In genomic region chr1:204828352-204828850, GRCh38 we compare ENCODE assay signal across 9 cellular contexts. TPM values are rescaled to one million over a fixed set of nuclear protein-coding genes. Genes with fewer than 3 reads are reported as not detected.
DNase-seq lines count a peak whose midpoint lies in the region; ATAC-seq, FAIRE-seq and TF ChIP-seq lines count a peak whose summit lies in the region.
"Had no signal": no experiment of that assay in that cellular context is flagged by ENCODE, and none has a peak within 500 bp of the region (broad histone marks: within the 10 kb centered on the region; RNA-seq: fewer than 3 reads in every experiment).

No MANE protein-coding gene starts in this region.

- H3K36me3 Mint-ChIP-seq in stimulated activated naive B cell treated with anti-CD40 and anti-IgM and Interleukin-4, amounts not matched to agents 10 μg/mL and 1 μg/mL and 100 μg/mL, for 72 hours, result no peaks in the 10 kb centered on the region
- H3K36me3 Mint-ChIP-seq: IgD-negative memory B cell had no signal

- H3K36me3 ChIP-seq in mucosa of descending colon (ENCODE audit: low read depth), result no peaks in the 10 kb centered on the region

- peak; percentile 79 for ATAC-seq in esophagus mucosa
- ATAC-seq in mucosa of descending colon, result peak; percentile 97
- peak; percentile 89 for ATAC-seq in stimulated activated naive B cell treated with anti-CD40 and anti-IgM and Interleukin-4, amounts not matched to agents 10 μg/mL and 1 μg/mL and 100 μg/mL, for 72 hours (replicated peaks)
- no peak for ATAC-seq in GM18511 (IDR thresholded peaks at IDR 0.05; ENCODE audit: unreplicated experiment)
- no peak for ATAC-seq in GM21526 (IDR thresholded peaks at IDR 0.05; ENCODE audit: low FRiP score, unreplicated experiment)

- H3K9me3 Mint-ChIP-seq in stimulated activated naive B cell treated with anti-CD40 and anti-IgM and Interleukin-4, amounts not matched to agents 10 μg/mL and 1 μg/mL and 100 μg/mL, for 72 hours, result no peaks in the 10 kb centered on the region
- H3K9me3 Mint-ChIP-seq: IgD-negative memory B cell had no signal

- DNase-seq in D721Med (ENCODE audit: insufficient read length, low spot score) (peak; percentile 98), NCI-H1092 treated with DMSO at 0.1 percent for 48 hours (lab: John Stamatoyannopoulos, UW) (peak; percentile 88), mucosa of descending colon (peak; percentile 67 to 82 (median 75))
- peak; percentile 61 to 65 for DNase-seq in activated CD4-positive, alpha-beta T cell treated with anti-CD3 and anti-CD28 coated beads, Interleukin-2, amount 50 U/mL, for 48 hours
- DNase-seq in stimulated activated naive B cell treated with anti-CD40 and anti-IgM and Interleukin-4, amounts not matched to agents 10 μg/mL and 1 μg/mL and 100 μg/mL, for 72 hours, result peak; percentile 51

- no peaks in the 10 kb centered on the region for H3K9me3 ChIP-seq in mucosa of descending colon

- peaks cover 62 to 76% of the 10 kb centered on the region in 2 donors for H3K27me3 Mint-ChIP-seq in stimulated activated naive B cell treated with anti-CD40 and anti-IgM and Interleukin-4, amounts not matched to agents 10 μg/mL and 1 μg/mL and 100 μg/mL, for 72 hours

- H3K4me3 ChIP-seq in mucosa of descending colon, result no peak overlapping the region

- TF ChIP-seq CTCF in D721Med (IDR thresholded peaks at IDR 0.05; ENCODE audit: insufficient read depth, missing control alignments) (no peak), mucosa of descending colon (IDR thresholded peaks at IDR 0.05) (no peak)

- H3K4me1 ChIP-seq in mucosa of descending colon (ENCODE audit: low read depth), result no peaks in the 10 kb centered on the region

- peak overlapping the region; percentile 67 to 68 for H3K4me3 Mint-ChIP-seq in stimulated activated naive B cell treated with anti-CD40 and anti-IgM and Interleukin-4, amounts not matched to agents 10 μg/mL and 1 μg/mL and 100 μg/mL, for 72 hours

- no peak for FAIRE-seq in D721Med (lab: Jason Lieb, UNC)

- H3K27ac Mint-ChIP-seq in stimulated activated naive B cell treated with anti-CD40 and anti-IgM and Interleukin-4, amounts not matched to agents 10 μg/mL and 1 μg/mL and 100 μg/mL, for 72 hours, result no peak overlapping the region
- H3K27ac Mint-ChIP-seq: IgD-negative memory B cell had no signal

- intact Hi-C loops in mucosa of descending colon (cut with DNase I, micrococcal nuclease), result no loop called here

- peaks cover 6 to 9% of the 10 kb centered on the region in 2 donors for H3K4me1 Mint-ChIP-seq in stimulated activated naive B cell treated with anti-CD40 and anti-IgM and Interleukin-4, amounts not matched to agents 10 μg/mL and 1 μg/mL and 100 μg/mL, for 72 hours

RNA-seq across cellular contexts. Expression of gene NFASC, which starts 42.3 kb away (rescaled TPM):
- total RNA-seq in esophagus mucosa, result 12.2 TPM
- total RNA-seq in mucosa of descending colon, result 10 to 100 TPM; 12.3 to 27.6 (median 22.7) TPM

Comparison
In these comparisons a context has a peak if more than half of its experiments do, and no peak if none do; other contexts are left out.
1. ATAC-seq: peak in esophagus mucosa (single experiment), mucosa of descending colon (single experiment) and stimulated activated naive B cell treated with anti-CD40 and anti-IgM and Interleukin-4, amounts not matched to agents 10 μg/mL and 1 μg/mL and 100 μg/mL, for 72 hours (2 of 2); none in GM18511 (single experiment) and GM21526 (single experiment).
2. Peak in every context shown above with its lines, with median percentiles within 50 percentile points of each other: DNase-seq.